20 cellular contexts compared by ENCODE assay signal in the genomic region with DNA sequence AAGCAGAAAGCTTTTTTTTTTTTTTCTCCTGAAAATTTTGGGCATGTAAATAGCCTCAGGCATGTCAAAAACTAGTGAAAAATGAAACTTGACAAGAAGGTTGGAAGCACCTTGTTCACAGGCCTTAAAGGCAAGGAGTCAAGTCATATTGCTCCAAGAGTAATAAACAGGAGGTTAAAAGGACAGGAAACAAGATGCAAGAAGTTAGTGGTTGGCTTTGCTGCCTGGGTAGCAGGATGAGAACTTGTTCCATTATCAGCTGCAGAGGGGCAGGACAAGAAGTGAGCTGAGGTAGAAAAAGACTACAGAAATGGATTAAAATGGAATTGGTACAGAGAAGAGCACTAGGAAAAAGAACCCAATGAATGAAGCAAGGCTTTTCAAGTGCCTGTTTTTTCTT.
DNase-seq lines count a peak whose midpoint lies in the region; ATAC-seq and TF ChIP-seq lines count a peak whose summit lies in the region.
"Had no signal": no experiment of that assay in that cellular context is flagged by ENCODE, and none has a peak within 500 bp of the region (broad histone marks: within the 10 kb centered on the region; RNA-seq: fewer than 3 reads in every experiment).

No MANE protein-coding gene starts in this region.

- no peak for TF ChIP-seq CTCF in activated CD8-positive, alpha-beta T cell treated with anti-CD3 and anti-CD28 coated beads for 36 hours (IDR thresholded peaks at IDR 0.05)
- no peak for TF ChIP-seq CTCF in BE2C (IDR thresholded peaks at IDR 0.05; ENCODE audit: low read depth, low read length)

- no peak overlapping the region for H3K27ac ChIP-seq in BLaER1
- H3K27ac ChIP-seq: C4-2B, esophagus squamous epithelium, GM23248, parathyroid adenoma, RWPE1, tibial artery, WERI-Rb-1 had no signal

- no peaks in the 10 kb centered on the region for H3K36me3 Mint-ChIP-seq in activated CD8-positive, alpha-beta T cell treated with anti-CD3 and anti-CD28 coated beads for 36 hours (ENCODE audit: low read depth)
- H3K36me3 Mint-ChIP-seq: activated naive CD4-positive, alpha-beta T cell treated with anti-CD3 and anti-CD28 coated beads, Interleukin-2, amount 10 ng/mL, durations not matched to agents 7 days and 5 days had no signal

- POLR2A ChIA-PET in activated CD8-positive, alpha-beta T cell treated with anti-CD3 and anti-CD28 coated beads for 36 hours (lab: Charles Lee) = no interaction called here

- no peaks in the 10 kb centered on the region for H3K27me3 Mint-ChIP-seq in activated CD8-positive, alpha-beta T cell treated with anti-CD3 and anti-CD28 coated beads for 36 hours
- H3K27me3 Mint-ChIP-seq: activated naive CD4-positive, alpha-beta T cell treated with anti-CD3 and anti-CD28 coated beads, Interleukin-2, amount 10 ng/mL, durations not matched to agents 7 days and 5 days had no signal

- peak; percentile 15 for DNase-seq in activated CD8-positive, alpha-beta T cell treated with anti-CD3 and anti-CD28 coated beads for 36 hours
- DNase-seq in left kidney (ENCODE audit: low read depth, low spot score) (peak; percentile 1), HuH-7 (ENCODE audit: low spot score) (no peak), BE2C (no peak), mucosa of gallbladder (ENCODE audit: low spot score) (no peak)
- DNase-seq: activated naive CD4-positive, alpha-beta T cell treated with anti-CD3 and anti-CD28 coated beads, Interleukin-2, amount 10 ng/mL, durations not matched to agents 7 days and 5 days; effector CD4-positive, alpha-beta T cell; esophagus squamous epithelium; GDM1; GM23248; MG63; NCI-H1694 treated with DMSO at 0.1 percent for 48 hours; NCI-H446; tibial artery; WERI-Rb-1 had no signal

- H4K20me1 ChIP-seq in BLaER1 = no peaks in the 10 kb centered on the region

- intact Hi-C loops in activated CD8-positive, alpha-beta T cell treated with anti-CD3 and anti-CD28 coated beads for 36 hours (cut with micrococcal nuclease) = loop anchor here (5.0 kb wide), 2 partner anchors 90 to 180 kb away; no protein-coding TSS in a partner anchor

- H3K4me3 ChIP-seq in BLaER1 (no peak overlapping the region), BE2C (ENCODE audit: low read depth, low read length) (no peak overlapping the region)
- H3K4me3 ChIP-seq: esophagus squamous epithelium, GM23248, MG63, tibial artery had no signal

- no peaks in the 10 kb centered on the region for H3K9me3 Mint-ChIP-seq in activated CD8-positive, alpha-beta T cell treated with anti-CD3 and anti-CD28 coated beads for 36 hours

- H3K4me1 Mint-ChIP-seq in activated CD8-positive, alpha-beta T cell treated with anti-CD3 and anti-CD28 coated beads for 36 hours (ENCODE audit: low read depth) = peaks cover 37% of the 10 kb centered on the region

- H3K9me3 ChIP-seq in BLaER1 (no peaks in the 10 kb centered on the region), BE2C (no peaks in the 10 kb centered on the region)
- H3K9me3 ChIP-seq: esophagus squamous epithelium, MG63, tibial artery had no signal

- no peak overlapping the region for H3K4me3 Mint-ChIP-seq in activated CD8-positive, alpha-beta T cell treated with anti-CD3 and anti-CD28 coated beads for 36 hours
- H3K4me3 Mint-ChIP-seq: activated naive CD4-positive, alpha-beta T cell treated with anti-CD3 and anti-CD28 coated beads, Interleukin-2, amount 10 ng/mL, durations not matched to agents 7 days and 5 days had no signal

- H3K4me2 ChIP-seq in BLaER1 = peak overlapping the region; percentile 40

- peak; percentile 40 for ATAC-seq in GM19351 (IDR thresholded peaks at IDR 0.05; ENCODE audit: unreplicated experiment)
- peak; percentile 68 for ATAC-seq in activated CD8-positive, alpha-beta T cell treated with anti-CD3 and anti-CD28 coated beads for 36 hours

- H3K27me3 ChIP-seq in BLaER1 (no peaks in the 10 kb centered on the region), BE2C (no peaks in the 10 kb centered on the region)
- H3K27me3 ChIP-seq: esophagus squamous epithelium, MG63, tibial artery had no signal

- CTCF ChIA-PET in activated CD8-positive, alpha-beta T cell treated with anti-CD3 and anti-CD28 coated beads for 36 hours (lab: Charles Lee) = no interaction called here

- H3K9ac ChIP-seq in BLaER1 = no peak overlapping the region
- H3K9ac ChIP-seq: GM23248, parathyroid adenoma had no signal

- no peak overlapping the region for H3K27ac Mint-ChIP-seq in activated CD8-positive, alpha-beta T cell treated with anti-CD3 and anti-CD28 coated beads for 36 hours
- H3K27ac Mint-ChIP-seq: activated naive CD4-positive, alpha-beta T cell treated with anti-CD3 and anti-CD28 coated beads, Interleukin-2, amount 10 ng/mL, durations not matched to agents 7 days and 5 days had no signal

- H3K4me1 ChIP-seq in BLaER1 = peaks cover 12% of the 10 kb centered on the region
- no peaks in the 10 kb centered on the region for H3K4me1 ChIP-seq in BE2C
- H3K4me1 ChIP-seq: parathyroid adenoma had no signal

- H3K36me3 ChIP-seq in BLaER1 (no peaks in the 10 kb centered on the region), BE2C (no peaks in the 10 kb centered on the region)
- H3K36me3 ChIP-seq: esophagus squamous epithelium, MG63, tibial artery, WERI-Rb-1 had no signal

Comparison
In these comparisons a context has a peak if more than half of its experiments do, and no peak if none do; other contexts are left out.
1. DNase-seq: peak in activated CD8-positive, alpha-beta T cell treated with anti-CD3 and anti-CD28 coated beads for 36 hours (single experiment) and left kidney (single experiment); none in HuH-7 (single experiment), BE2C (single experiment) and mucosa of gallbladder (single experiment).